ENCODE assay signal across 32 cellular contexts in the genomic region with DNA sequence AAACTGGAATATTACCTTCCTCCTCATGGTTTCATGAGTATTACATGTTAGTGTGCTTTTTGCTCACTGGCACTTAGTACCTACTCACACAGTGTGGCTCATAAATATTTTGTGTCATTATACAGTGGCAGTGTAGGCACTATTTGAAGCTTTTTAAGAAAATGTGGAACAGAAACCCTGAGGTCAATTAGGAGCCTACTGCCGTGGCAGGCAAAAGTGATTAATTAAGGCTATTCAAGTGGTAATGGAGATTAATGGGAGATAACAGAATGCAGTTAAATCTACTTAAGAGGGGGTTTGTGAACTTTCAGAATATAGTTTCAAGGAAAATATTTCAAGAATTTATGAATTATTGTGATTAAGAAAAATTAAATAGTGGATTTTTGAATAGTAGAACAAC.
"Had no signal": no experiment of that assay in that cellular context is flagged by ENCODE, and none has a peak within 500 bp of the region (broad histone marks: within the 10 kb centered on the region; RNA-seq: fewer than 3 reads in every experiment).

No MANE protein-coding gene starts in this region.

- H3K27ac Mint-ChIP-seq: activated CD4-positive, alpha-beta T cell treated with anti-CD3 and anti-CD28 coated beads, Interleukin-2, amount 10 ng/mL, durations not matched to agents 7 days and 5 days; activated naive CD4-positive, alpha-beta T cell treated with anti-CD3 and anti-CD28 coated beads for 36 hours; activated naive CD4-positive, alpha-beta T cell treated with anti-CD3 and anti-CD28 coated beads, Interleukin-2, amount 50 U/mL, for 72 hours; activated T-helper 1 cell treated with anti-CD3 and anti-CD28 coated beads, Interleukin-12 subunit alpha, Interleukin-12 subunit beta, Interleukin-2, Interleukin-4 antibody, amounts not matched to agents 30 ng/mL and 10 ng/mL and 1 ng/mL, durations not matched to agents 14 hours and 24 hours and 36 hours; IgD-negative memory B cell had no signal

- DNase-seq: activated CD4-positive, alpha-beta T cell treated with anti-CD3 and anti-CD28 coated beads, Interleukin-2, amount 10 ng/mL, durations not matched to agents 7 days and 5 days; activated CD4-positive, alpha-beta T cell treated with anti-CD3 and anti-CD28 coated beads, Interleukin-2, amount 50 U/mL, for 48 hours; activated CD8-positive, alpha-beta memory T cell treated with anti-CD3 and anti-CD28 coated beads, Interleukin-2, amount 50 U/mL, for 4 hours; activated gamma-delta T cell treated with Interleukin-2 at 50 U/mL for 16 hours; activated naive CD4-positive, alpha-beta T cell treated with anti-CD3 and anti-CD28 coated beads for 36 hours; activated T-cell treated with anti-CD3 and anti-CD28 coated beads for 4 hours; activated T-cell treated with anti-CD3 and anti-CD28 coated beads, Interleukin-2, amount 50 U/mL, for 4 hours; adrenal gland; body of pancreas; Karpas-422; KBM-7; NCI-H1092 treated with DMSO at 0.1 percent for 48 hours; NCI-H146; NCI-H187; NCI-H2029 treated with DMSO at 0.1 percent for 48 hours; NCI-H2107; NCI-H2171 treated with DMSO at 0.1 percent for 48 hours; NCI-H226; NCI-H446 treated with DMSO at 0.1 percent for 48 hours; NCI-H69; Peyer's patch; RPMI8226; SW 1271; T-helper 1 cell; T-helper 2 cell; T-helper 9 cell had no signal

- H3K36me3 ChIP-seq: adrenal gland, breast epithelium, Peyer's patch, SJSA1 had no signal

- H3K4me1 ChIP-seq: adrenal gland, body of pancreas, breast epithelium, Peyer's patch, SJSA1 had no signal

- H3K4me3 ChIP-seq: adrenal gland, body of pancreas, breast epithelium, Peyer's patch, SJSA1 had no signal

- H3K36me3 Mint-ChIP-seq: activated naive CD4-positive, alpha-beta T cell treated with anti-CD3 and anti-CD28 coated beads, Interleukin-2, amount 50 U/mL, for 72 hours; IgD-negative memory B cell had no signal

- H3K4me1 Mint-ChIP-seq: activated CD4-positive, alpha-beta T cell treated with anti-CD3 and anti-CD28 coated beads, Interleukin-2, amount 10 ng/mL, durations not matched to agents 7 days and 5 days; IgD-negative memory B cell had no signal

- H3K4me3 Mint-ChIP-seq: activated CD4-positive, alpha-beta T cell treated with anti-CD3 and anti-CD28 coated beads, Interleukin-2, amount 10 ng/mL, durations not matched to agents 7 days and 5 days; activated naive CD4-positive, alpha-beta T cell treated with anti-CD3 and anti-CD28 coated beads for 36 hours; activated T-cell treated with anti-CD3 and anti-CD28 coated beads, Interleukin-2, amount 50 U/mL, for 4 hours; activated T-helper 1 cell treated with anti-CD3 and anti-CD28 coated beads, Interleukin-12 subunit alpha, Interleukin-12 subunit beta, Interleukin-2, Interleukin-4 antibody, amounts not matched to agents 30 ng/mL and 10 ng/mL and 1 ng/mL, durations not matched to agents 14 hours and 24 hours and 36 hours; IgD-negative memory B cell had no signal

- H3K27me3 Mint-ChIP-seq: activated CD4-positive, alpha-beta T cell treated with anti-CD3 and anti-CD28 coated beads, Interleukin-2, amount 10 ng/mL, durations not matched to agents 7 days and 5 days; IgD-negative memory B cell had no signal

- H3K9me3 Mint-ChIP-seq: activated CD4-positive, alpha-beta T cell treated with anti-CD3 and anti-CD28 coated beads, Interleukin-2, amount 10 ng/mL, durations not matched to agents 7 days and 5 days; activated naive CD4-positive, alpha-beta T cell treated with anti-CD3 and anti-CD28 coated beads for 36 hours; activated naive CD4-positive, alpha-beta T cell treated with anti-CD3 and anti-CD28 coated beads, Interleukin-2, amount 50 U/mL, for 72 hours; activated T-cell treated with anti-CD3 and anti-CD28 coated beads, Interleukin-2, amount 50 U/mL, for 4 hours; activated T-helper 1 cell treated with anti-CD3 and anti-CD28 coated beads, Interleukin-12 subunit alpha, Interleukin-12 subunit beta, Interleukin-2, Interleukin-4 antibody, amounts not matched to agents 30 ng/mL and 10 ng/mL and 1 ng/mL, durations not matched to agents 14 hours and 24 hours and 36 hours; IgD-negative memory B cell had no signal

- H3K27me3 ChIP-seq: adrenal gland, body of pancreas, breast epithelium, Peyer's patch, SJSA1 had no signal

- FAIRE-seq: astrocyte had no signal

- H3K27ac ChIP-seq: adrenal gland, body of pancreas, breast epithelium, Peyer's patch, SJSA1 had no signal

- ATAC-seq: activated naive CD4-positive, alpha-beta T cell treated with anti-CD3 and anti-CD28 coated beads, Interleukin-2, amount 50 U/mL, for 72 hours; activated T-cell treated with anti-CD3 and anti-CD28 coated beads, Interleukin-2, amount 50 U/mL, for 4 hours; body of pancreas had no signal

- H3K9me3 ChIP-seq: adrenal gland, body of pancreas, breast epithelium, Peyer's patch, SJSA1 had no signal
